In the genomic region with DNA sequence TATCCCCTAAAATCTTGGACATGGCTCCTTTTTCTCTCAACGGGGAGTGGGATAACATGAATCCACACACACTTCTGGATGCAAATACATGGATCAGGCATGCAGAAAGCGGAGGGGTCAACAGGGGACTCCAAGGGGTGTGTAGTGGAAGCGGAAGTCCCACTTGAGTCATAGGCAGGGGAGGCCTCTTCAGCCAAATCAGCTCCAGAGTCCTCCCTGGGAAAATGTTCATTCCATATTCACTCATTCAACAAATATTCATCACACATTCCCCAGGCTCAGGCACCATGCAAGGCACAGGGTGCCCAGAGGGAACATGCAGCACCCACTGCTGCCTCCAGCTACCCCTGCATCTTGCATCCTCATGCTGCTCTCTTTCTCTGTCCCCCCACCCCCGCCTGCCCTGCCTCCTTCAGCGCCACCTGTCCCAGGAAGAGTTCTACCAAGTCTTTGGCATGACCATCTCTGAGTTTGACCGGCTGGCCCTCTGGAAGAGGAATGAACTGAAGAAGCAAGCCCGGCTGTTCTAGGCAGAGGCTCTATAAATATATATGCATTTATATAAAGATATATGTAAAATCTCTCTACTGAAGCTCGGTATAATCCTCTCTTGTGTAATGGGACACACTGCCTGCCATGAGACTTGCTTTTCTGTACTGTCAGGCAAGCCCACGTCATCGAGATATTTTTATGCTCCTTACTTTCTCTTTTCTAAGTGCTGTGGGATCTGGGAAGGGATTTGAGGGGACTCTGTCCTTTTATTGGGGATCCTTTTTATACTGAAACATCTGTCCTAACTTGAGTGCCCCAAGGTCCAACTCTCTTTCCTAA, we compare ENCODE assay signal across 1 cellular context.
TF ChIP-seq lines count a peak whose summit lies in the region.

No MANE protein-coding gene starts in this region.

TF ChIP-seq in GM23338, 12 proteins besides CTCF, POLR2A, EP300 and RAD21 (continued from another document):
- TF ChIP-seq, protein P1, sequence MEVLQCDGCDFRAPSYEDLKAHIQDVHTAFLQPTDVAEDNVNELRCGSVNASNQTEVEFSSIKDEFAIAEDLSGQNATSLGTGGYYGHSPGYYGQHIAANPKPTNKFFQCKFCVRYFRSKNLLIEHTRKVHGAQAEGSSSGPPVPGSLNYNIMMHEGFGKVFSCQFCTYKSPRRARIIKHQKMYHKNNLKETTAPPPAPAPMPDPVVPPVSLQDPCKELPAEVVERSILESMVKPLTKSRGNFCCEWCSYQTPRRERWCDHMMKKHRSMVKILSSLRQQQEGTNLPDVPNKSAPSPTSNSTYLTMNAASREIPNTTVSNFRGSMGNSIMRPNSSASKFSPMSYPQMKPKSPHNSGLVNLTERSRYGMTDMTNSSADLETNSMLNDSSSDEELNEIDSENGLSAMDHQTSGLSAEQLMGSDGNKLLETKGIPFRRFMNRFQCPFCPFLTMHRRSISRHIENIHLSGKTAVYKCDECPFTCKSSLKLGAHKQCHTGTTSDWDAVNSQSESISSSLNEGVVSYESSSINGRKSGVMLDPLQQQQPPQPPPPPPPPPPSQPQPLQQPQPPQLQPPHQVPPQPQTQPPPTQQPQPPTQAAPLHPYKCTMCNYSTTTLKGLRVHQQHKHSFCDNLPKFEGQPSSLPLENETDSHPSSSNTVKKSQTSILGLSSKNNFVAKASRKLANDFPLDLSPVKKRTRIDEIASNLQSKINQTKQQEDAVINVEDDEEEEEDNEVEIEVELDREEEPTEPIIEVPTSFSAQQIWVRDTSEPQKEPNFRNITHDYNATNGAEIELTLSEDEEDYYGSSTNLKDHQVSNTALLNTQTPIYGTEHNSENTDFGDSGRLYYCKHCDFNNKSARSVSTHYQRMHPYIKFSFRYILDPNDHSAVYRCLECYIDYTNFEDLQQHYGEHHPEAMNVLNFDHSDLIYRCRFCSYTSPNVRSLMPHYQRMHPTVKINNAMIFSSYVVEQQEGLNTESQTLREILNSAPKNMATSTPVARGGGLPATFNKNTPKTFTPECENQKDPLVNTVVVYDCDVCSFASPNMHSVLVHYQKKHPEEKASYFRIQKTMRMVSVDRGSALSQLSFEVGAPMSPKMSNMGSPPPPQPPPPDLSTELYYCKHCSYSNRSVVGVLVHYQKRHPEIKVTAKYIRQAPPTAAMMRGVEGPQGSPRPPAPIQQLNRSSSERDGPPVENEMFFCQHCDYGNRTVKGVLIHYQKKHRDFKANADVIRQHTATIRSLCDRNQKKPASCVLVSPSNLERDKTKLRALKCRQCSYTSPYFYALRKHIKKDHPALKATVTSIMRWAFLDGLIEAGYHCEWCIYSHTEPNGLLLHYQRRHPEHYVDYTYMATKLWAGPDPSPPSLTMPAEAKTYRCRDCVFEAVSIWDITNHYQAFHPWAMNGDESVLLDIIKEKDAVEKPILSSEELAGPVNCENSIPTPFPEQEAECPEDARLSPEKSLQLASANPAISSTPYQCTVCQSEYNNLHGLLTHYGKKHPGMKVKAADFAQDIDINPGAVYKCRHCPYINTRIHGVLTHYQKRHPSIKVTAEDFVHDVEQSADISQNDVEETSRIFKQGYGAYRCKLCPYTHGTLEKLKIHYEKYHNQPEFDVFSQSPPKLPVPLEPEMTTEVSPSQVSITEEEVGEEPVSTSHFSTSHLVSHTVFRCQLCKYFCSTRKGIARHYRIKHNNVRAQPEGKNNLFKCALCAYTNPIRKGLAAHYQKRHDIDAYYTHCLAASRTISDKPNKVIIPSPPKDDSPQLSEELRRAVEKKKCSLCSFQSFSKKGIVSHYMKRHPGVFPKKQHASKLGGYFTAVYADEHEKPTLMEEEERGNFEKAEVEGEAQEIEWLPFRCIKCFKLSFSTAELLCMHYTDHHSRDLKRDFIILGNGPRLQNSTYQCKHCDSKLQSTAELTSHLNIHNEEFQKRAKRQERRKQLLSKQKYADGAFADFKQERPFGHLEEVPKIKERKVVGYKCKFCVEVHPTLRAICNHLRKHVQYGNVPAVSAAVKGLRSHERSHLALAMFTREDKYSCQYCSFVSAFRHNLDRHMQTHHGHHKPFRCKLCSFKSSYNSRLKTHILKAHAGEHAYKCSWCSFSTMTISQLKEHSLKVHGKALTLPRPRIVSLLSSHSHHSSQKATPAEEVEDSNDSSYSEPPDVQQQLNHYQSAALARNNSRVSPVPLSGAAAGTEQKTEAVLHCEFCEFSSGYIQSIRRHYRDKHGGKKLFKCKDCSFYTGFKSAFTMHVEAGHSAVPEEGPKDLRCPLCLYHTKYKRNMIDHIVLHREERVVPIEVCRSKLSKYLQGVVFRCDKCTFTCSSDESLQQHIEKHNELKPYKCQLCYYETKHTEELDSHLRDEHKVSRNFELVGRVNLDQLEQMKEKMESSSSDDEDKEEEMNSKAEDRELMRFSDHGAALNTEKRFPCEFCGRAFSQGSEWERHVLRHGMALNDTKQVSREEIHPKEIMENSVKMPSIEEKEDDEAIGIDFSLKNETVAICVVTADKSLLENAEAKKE (CRISPR knock-in tag; IDR thresholded peaks at IDR 0.05) = no peak
